30 cellular contexts compared by ENCODE assay signal in genomic region chr15:71380345-71380744, GRCh38.
"Had no signal": no experiment of that assay in that cellular context is flagged by ENCODE, and none has a peak within 500 bp of the region (broad histone marks: within the 10 kb centered on the region; RNA-seq: fewer than 3 reads in every experiment).

No MANE protein-coding gene starts in this region.

- H3K27me3 Mint-ChIP-seq: stimulated activated naive CD8-positive, alpha-beta T cell treated with anti-CD3 and anti-CD28 coated beads, Interleukin-15, amount 100 ng/mL, for 72 hours had no signal

- ATAC-seq: naive thymus-derived CD8-positive, alpha-beta T cell; pancreas; right cardiac atrium; stimulated activated memory B cell treated with anti-CD40 and anti-IgM and Interleukin-4, amounts not matched to agents 10 μg/mL and 1 μg/mL and 100 μg/mL, for 72 hours; stimulated activated naive CD8-positive, alpha-beta T cell treated with anti-CD3 and anti-CD28 coated beads, Interleukin-15, amount 100 ng/mL, for 72 hours had no signal

- H3K4me2 ChIP-seq: smooth muscle cell had no signal

- H3K9me3 Mint-ChIP-seq: nephron, neural crest cell had no signal

- H3K27me3 ChIP-seq: left lung, pancreas, sigmoid colon, testis, thyroid gland, transverse colon, upper lobe of left lung had no signal

- H3K27ac Mint-ChIP-seq: immature natural killer cell; naive thymus-derived CD8-positive, alpha-beta T cell; nephron; stimulated activated memory B cell treated with anti-CD40 and anti-IgM and Interleukin-4, amounts not matched to agents 10 μg/mL and 1 μg/mL and 100 μg/mL, for 72 hours; stimulated activated naive CD8-positive, alpha-beta T cell treated with anti-CD3 and anti-CD28 coated beads, Interleukin-15, amount 100 ng/mL, for 72 hours had no signal

- H3K9me3 ChIP-seq: left lung, pancreas, prostate gland, sigmoid colon, testis, thyroid gland, transverse colon, upper lobe of left lung had no signal

- H3K4me3 ChIP-seq: left lung, lung, pancreas, prostate gland, sigmoid colon, smooth muscle cell, testis, thyroid gland, transverse colon, upper lobe of left lung had no signal

- H3K36me3 ChIP-seq: left lung, pancreas, prostate gland, sigmoid colon, thyroid gland, transverse colon, upper lobe of left lung had no signal

- H3K27ac ChIP-seq: left lung, pancreas, prostate gland, sigmoid colon, testis, thyroid gland, transverse colon, upper lobe of left lung had no signal

- H3K4me1 ChIP-seq: prostate gland, testis had no signal

- H3K4me3 Mint-ChIP-seq: immature natural killer cell; naive thymus-derived CD8-positive, alpha-beta T cell; nephron; neural crest cell; stimulated activated memory B cell treated with anti-CD40 and anti-IgM and Interleukin-4, amounts not matched to agents 10 μg/mL and 1 μg/mL and 100 μg/mL, for 72 hours; stimulated activated naive CD8-positive, alpha-beta T cell treated with anti-CD3 and anti-CD28 coated beads, Interleukin-15, amount 100 ng/mL, for 72 hours had no signal

- H3K36me3 Mint-ChIP-seq: stimulated activated memory B cell treated with anti-CD40 and anti-IgM and Interleukin-4, amounts not matched to agents 10 μg/mL and 1 μg/mL and 100 μg/mL, for 72 hours had no signal

- H3K4me1 Mint-ChIP-seq: neural crest cell; stimulated activated memory B cell treated with anti-CD40 and anti-IgM and Interleukin-4, amounts not matched to agents 10 μg/mL and 1 μg/mL and 100 μg/mL, for 72 hours; stimulated activated naive CD8-positive, alpha-beta T cell treated with anti-CD3 and anti-CD28 coated beads, Interleukin-15, amount 100 ng/mL, for 72 hours had no signal

- DNase-seq: head of caudate nucleus; hippocampal formation; immature natural killer cell; left lung; midbrain; naive thymus-derived CD8-positive, alpha-beta T cell; nucleus accumbens; pancreas; posterior cingulate gyrus; retina; right cardiac atrium; sigmoid colon; stimulated activated CD4-positive, alpha-beta T cell treated with anti-CD3 and anti-CD28 coated beads, Interleukin-1b, Interleukin-23, amount 100 ng/mL, for 48 hours; stimulated activated CD4-positive, alpha-beta T cell treated with anti-CD3 and anti-CD28 coated beads, Interleukin-2, amount 100 ng/mL, for 48 hours; stimulated activated CD4-positive, alpha-beta T cell treated with anti-CD3 and anti-CD28 coated beads, Interleukin-4, amount 100 ng/mL, for 4 hours; stimulated activated CD8-positive, alpha-beta memory T cell treated with anti-CD3 and anti-CD28 coated beads, Interleukin-4, amount 100 ng/mL, for 48 hours; stimulated activated naive CD4-positive, alpha-beta T cell treated with Interleukin-2 at 50 U/mL for 16 hours; stimulated activated naive CD8-positive, alpha-beta T cell treated with anti-CD3 and anti-CD28 coated beads, Interleukin-15, amount 100 ng/mL, for 72 hours; substantia nigra; testis; thyroid gland; transverse colon had no signal

- FAIRE-seq: islet of Langerhans, pancreas had no signal
